23 cellular contexts compared by ENCODE assay signal in the genomic region with DNA sequence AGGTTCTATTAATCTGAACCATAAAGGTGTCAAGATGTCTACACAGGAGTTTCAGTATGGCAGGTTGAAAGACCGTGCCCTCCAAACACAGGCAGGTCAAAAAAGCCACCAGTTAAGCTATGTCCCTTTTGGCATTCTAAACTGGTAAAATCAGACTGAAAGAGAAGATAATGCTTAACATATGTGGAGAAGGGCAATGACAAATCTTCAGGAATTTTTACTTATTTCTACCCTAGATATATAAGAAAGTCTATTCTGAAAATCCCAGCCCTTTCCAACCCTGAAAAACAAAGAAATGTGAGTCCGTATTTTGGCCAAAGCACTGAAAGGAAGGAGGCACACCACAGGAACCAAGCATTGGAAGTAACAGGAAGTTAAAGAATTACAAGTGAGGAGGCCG. TPM values are rescaled to one million over a fixed set of nuclear protein-coding genes. Genes with fewer than 3 reads are reported as not detected.
DNase-seq lines count a peak whose midpoint lies in the region; TF ChIP-seq lines count a peak whose summit lies in the region.
"Had no signal": no experiment of that assay in that cellular context is flagged by ENCODE, and none has a peak within 500 bp of the region (broad histone marks: within the 10 kb centered on the region; RNA-seq: fewer than 3 reads in every experiment).

No MANE protein-coding gene starts in this region.

- H3K56ac ChIP-seq in mesendoderm (ENCODE audit: low read length), result no peak overlapping the region

- H3K79me1 ChIP-seq in mesendoderm (ENCODE audit: low read length), result peaks cover 11% of the 10 kb centered on the region

- intact Hi-C loops in CD4-positive, alpha-beta memory T cell (cut with micrococcal nuclease), result loop anchor here (1.0 kb wide), 1 partner anchor 89 kb away; no protein-coding TSS in a partner anchor

- peak overlapping the region in 4 of 8 donors; percentile 21 to 56 (median 41) for H3K4me3 Mint-ChIP-seq in CD4-positive, alpha-beta memory T cell
- no peak overlapping the region for H3K4me3 Mint-ChIP-seq in mesothelial cell of epicardium
- H3K4me3 Mint-ChIP-seq: stimulated activated memory B cell treated with anti-CD40 and anti-IgM and Interleukin-4, amounts not matched to agents 10 μg/mL and 1 μg/mL and 100 μg/mL, for 72 hours had no signal

- no peak overlapping the region for H3K18ac ChIP-seq in mesendoderm (ENCODE audit: low read length)

- TF ChIP-seq CTCF in mesothelial cell of epicardium (IDR thresholded peaks at IDR 0.05; ENCODE audit: unreplicated experiment) (no peak), MM.1S (IDR thresholded peaks at IDR 0.05; ENCODE audit: low read length) (no peak)

- no peaks in the 10 kb centered on the region for H3K9me2 ChIP-seq in MM.1S (replicated peaks; ENCODE audit: insufficient read depth, low read length)

- no peak overlapping the region for H3K23ac ChIP-seq in mesendoderm (ENCODE audit: low read length)

- H3K4me3 ChIP-seq in BLaER1 (no peak overlapping the region), adipocyte (ENCODE audit: low read length) (no peak overlapping the region), MM.1S (ENCODE audit: low read length) (no peak overlapping the region), mesendoderm (ENCODE audit: low read length) (no peak overlapping the region)
- no peak overlapping the region for H3K4me3 ChIP-seq in CD4-positive, alpha-beta memory T cell (ENCODE audit: low read length in 2 of 2)
- H3K4me3 ChIP-seq: left ventricle myocardium inferior, skin epidermis, thoracic aorta had no signal

- CTCF ChIA-PET in CD4-positive, alpha-beta memory T cell (lab: Charles Lee; ENCODE audit: partially characterized antibody), result interaction anchor here (0.6 kb wide), 1 partner anchor 12 kb away, joined by 3 read pairs; no protein-coding TSS in a partner anchor

- H3K4me2 ChIP-seq in BLaER1, result peak overlapping the region; percentile 5; the same call in 1 of the 2 replicates
- no peak overlapping the region for H3K4me2 ChIP-seq in MM.1S (ENCODE audit: low read depth, low read length)
- no peak overlapping the region for H3K4me2 ChIP-seq in mesendoderm (ENCODE audit: low read length)
- H3K4me2 ChIP-seq: KMS-11 had no signal

- no peak overlapping the region for H4K5ac ChIP-seq in mesendoderm (ENCODE audit: low read length)

- H2BK15ac ChIP-seq in mesendoderm (replicated peaks; ENCODE audit: low read depth), result no peak overlapping the region

- no peak overlapping the region for H2AFZ ChIP-seq in MM.1S (ENCODE audit: low read length)

- H3K9me3 ChIP-seq in BLaER1, result no peaks in the 10 kb centered on the region
- no peaks in the 10 kb centered on the region for H3K9me3 ChIP-seq in CD4-positive, alpha-beta memory T cell (ENCODE audit: control insufficient read depth in 1 of 2, low read length in 2 of 2)
- no peaks in the 10 kb centered on the region for H3K9me3 ChIP-seq in adipocyte (ENCODE audit: control insufficient read depth, low read length)
- no peaks in the 10 kb centered on the region for H3K9me3 ChIP-seq in MM.1S (replicated peaks; ENCODE audit: insufficient read depth, low read length)
- H3K9me3 ChIP-seq: left ventricle myocardium inferior, thoracic aorta had no signal

- peaks cover 47% of the 10 kb centered on the region for H3K36me3 ChIP-seq in BLaER1
- H3K36me3 ChIP-seq in CD4-positive, alpha-beta memory T cell (ENCODE audit: insufficient read depth, low read length), result no peaks in the 10 kb centered on the region
- H3K36me3 ChIP-seq in adipocyte (ENCODE audit: control insufficient read depth, insufficient read depth, low read length, severe bottlenecking), result peaks cover 35% of the 10 kb centered on the region
- peaks cover 6% of the 10 kb centered on the region for H3K36me3 ChIP-seq in MM.1S (replicated peaks; ENCODE audit: insufficient read depth, low read length)
- peaks cover 3% of the 10 kb centered on the region for H3K36me3 ChIP-seq in mesendoderm (ENCODE audit: control insufficient read depth, insufficient read depth, low read length)

- POLR2A ChIA-PET in CD4-positive, alpha-beta memory T cell (lab: Charles Lee; ENCODE audit: partially characterized antibody), result interaction anchor here (1.1 to 1.2 kb wide), 2 partner anchors 16 to 91 kb away, joined by 4 read pairs; a partner anchor contains a TSS

- peaks cover 99% of the 10 kb centered on the region for H4K20me1 ChIP-seq in BLaER1
- peaks cover 24% of the 10 kb centered on the region; the same call in 1 of the 2 replicates for H4K20me1 ChIP-seq in MM.1S (ENCODE audit: insufficient read depth, low read length)

- H3K27ac ChIP-seq in BLaER1 (no peak overlapping the region), MM.1S (ENCODE audit: low read length) (no peak overlapping the region), mesendoderm (ENCODE audit: low read depth, low read length) (no peak overlapping the region)
- H3K27ac ChIP-seq in CD4-positive, alpha-beta memory T cell (ENCODE audit: low read depth, low read length), result no peak overlapping the region
- H3K27ac ChIP-seq: KMS-11, left ventricle myocardium inferior, skin epidermis, thoracic aorta had no signal

- peaks cover 0 to 3% (median 0%) of the 10 kb centered on the region in 8 donors for H3K9me3 Mint-ChIP-seq in CD4-positive, alpha-beta memory T cell
- H3K9me3 Mint-ChIP-seq in mesothelial cell of epicardium, result no peaks in the 10 kb centered on the region
- H3K9me3 Mint-ChIP-seq: stimulated activated memory B cell treated with anti-CD40 and anti-IgM and Interleukin-4, amounts not matched to agents 10 μg/mL and 1 μg/mL and 100 μg/mL, for 72 hours had no signal

- no peak overlapping the region for H4K8ac ChIP-seq in mesendoderm (ENCODE audit: low read depth, low read length)

- H3K36me3 Mint-ChIP-seq in CD4-positive, alpha-beta memory T cell, result peaks cover 11 to 35% of the 10 kb centered on the region in 2 donors
- H3K36me3 Mint-ChIP-seq in mesothelial cell of epicardium, result peaks cover 18% of the 10 kb centered on the region

- H3K9ac ChIP-seq in BLaER1 (no peak overlapping the region), adipocyte (ENCODE audit: low read length) (no peak overlapping the region), MM.1S (ENCODE audit: low read length) (no peak overlapping the region), mesendoderm (ENCODE audit: low read length) (no peak overlapping the region)
- H3K9ac ChIP-seq: KMS-11 had no signal

- H3K27ac Mint-ChIP-seq in CD4-positive, alpha-beta memory T cell, result peak overlapping the region in 5 of 7 donors; percentile 13 to 53 (median 37)
- peak overlapping the region; percentile 44 for H3K27ac Mint-ChIP-seq in mesothelial cell of epicardium
- H3K27ac Mint-ChIP-seq: stimulated activated memory B cell treated with anti-CD40 and anti-IgM and Interleukin-4, amounts not matched to agents 10 μg/mL and 1 μg/mL and 100 μg/mL, for 72 hours had no signal

- no peak overlapping the region for H2AK5ac ChIP-seq in mesendoderm (ENCODE audit: low read length)

- H3K27me3 ChIP-seq in BLaER1 (no peaks in the 10 kb centered on the region), adipocyte (replicated peaks; ENCODE audit: control insufficient read depth, insufficient read depth, low read length) (no peaks in the 10 kb centered on the region), MM.1S (replicated peaks; ENCODE audit: insufficient read depth, low read length) (no peaks in the 10 kb centered on the region), mesendoderm (ENCODE audit: insufficient read depth, low read length, poor library complexity) (no peaks in the 10 kb centered on the region)
- H3K27me3 ChIP-seq in CD4-positive, alpha-beta memory T cell (ENCODE audit: insufficient read depth, low read length), result no peaks in the 10 kb centered on the region

- H3K4me1 ChIP-seq in BLaER1, result peaks cover 25% of the 10 kb centered on the region
- peaks cover 73% of the 10 kb centered on the region for H3K4me1 ChIP-seq in CD4-positive, alpha-beta memory T cell (ENCODE audit: insufficient read depth, low read length)
- H3K4me1 ChIP-seq in adipocyte (ENCODE audit: control insufficient read depth, insufficient read depth, low read length), result peaks cover 47% of the 10 kb centered on the region
- H3K4me1 ChIP-seq in MM.1S (ENCODE audit: low read length), result 0 out of 2 replicates have a peak, but pooled peaks cover 10% of the 10 kb centered on the region
- H3K4me1 ChIP-seq in mesendoderm (ENCODE audit: control insufficient read depth, low read depth, low read length), result no peaks in the 10 kb centered on the region

- H2BK5ac ChIP-seq in mesendoderm (ENCODE audit: low read length), result no peak overlapping the region

- H3K4ac ChIP-seq in mesendoderm (ENCODE audit: low read depth, low read length), result no peak overlapping the region

- no CpG with 5 or more reads among the region's 3 CpGs for WGBS in mesendoderm (ENCODE audit: extremely low coverage, insufficient coverage, low lambda C conversion rate)

- DNase-seq in CD4-positive, alpha-beta memory T cell, result no peak
- DNase-seq in adipocyte (ENCODE audit: low read depth) (peak; percentile 38), mesothelial cell of epicardium (ENCODE audit: low spot score in 2 of 2, unreplicated experiment in 2 of 2) (no peak), MM.1S (no peak), mesendoderm (no peak), UCSD-AML1 (lab: John Stamatoyannopoulos, UW; ENCODE audit: unreplicated experiment) (no peak), SHP77 treated with DMSO at 0.1 percent for 48 hours (lab: John Stamatoyannopoulos, UW) (no peak)
- DNase-seq: activated CD4-positive, alpha-beta T cell treated with anti-CD3 and anti-CD28 coated beads, Interleukin-2, amount 50 U/mL, for 1 hour; activated effector memory CD4-positive, alpha-beta T cell treated with Interleukin-2 at 50 U/mL for 16 hours; amygdala; COR-L47; DMS79 treated with DMSO at 0.1 percent for 48 hours; left ventricle myocardium inferior; NCI-H1930; NCI-H226; NCI-H82; stimulated activated CD4-positive, alpha-beta T cell treated with anti-CD3 and anti-CD28 coated beads, Interleukin-1b, Interleukin-23, amount 100 ng/mL, for 48 hours; SW 1271 had no signal

- H3K79me2 ChIP-seq in MM.1S (ENCODE audit: low read length) (peaks cover 99% of the 10 kb centered on the region), mesendoderm (ENCODE audit: control insufficient read depth, insufficient read depth, low read length) (peaks cover 32% of the 10 kb centered on the region)

- H3K4me1 Mint-ChIP-seq in CD4-positive, alpha-beta memory T cell, result peaks cover 44 to 86% (median 67%) of the 10 kb centered on the region in 4 donors
- peaks cover 5% of the 10 kb centered on the region for H3K4me1 Mint-ChIP-seq in mesothelial cell of epicardium

- H3F3A ChIP-seq in MM.1S (ENCODE audit: insufficient read depth, low read length), result peaks cover 9% of the 10 kb centered on the region

- no peaks in the 10 kb centered on the region for H3K27me3 Mint-ChIP-seq in CD4-positive, alpha-beta memory T cell
- no peaks in the 10 kb centered on the region for H3K27me3 Mint-ChIP-seq in mesothelial cell of epicardium (ENCODE audit: low read depth)
- H3K27me3 Mint-ChIP-seq: stimulated activated memory B cell treated with anti-CD40 and anti-IgM and Interleukin-4, amounts not matched to agents 10 μg/mL and 1 μg/mL and 100 μg/mL, for 72 hours had no signal

- no peak overlapping the region for H2BK120ac ChIP-seq in mesendoderm (ENCODE audit: low read depth, low read length)

RNA-seq across cellular contexts. Expression of a gene that starts 16.5 kb away (rescaled TPM):
- total RNA-seq in CD4-positive, alpha-beta memory T cell, result 100 to 1,000 TPM; 101 to 103 TPM
- polyA plus RNA-seq in CD4-positive, alpha-beta memory T cell, result 10 to 100 TPM in 1 of 2 donors, 1 to 10 TPM in 1; 7.6 to 13.4 TPM
- 103 to 109 TPM (median 108 TPM) in 3 replicates for total RNA-seq in mesothelial cell of epicardium
- 39.1 TPM for polyA plus RNA-seq in mesendoderm (2013, experiment 1 of 2)
- 38.6 TPM for polyA plus RNA-seq in mesendoderm (2013, experiment 2 of 2)

RNA-seq across cellular contexts. Expression of a gene that starts 53.6 kb away (rescaled TPM):
- 10 to 100 TPM; 29.6 to 31.6 TPM for total RNA-seq in CD4-positive, alpha-beta memory T cell
- polyA plus RNA-seq in CD4-positive, alpha-beta memory T cell, result 10 to 100 TPM; 10.0 to 10.5 TPM
- total RNA-seq in mesothelial cell of epicardium, result 31.6 to 32.5 TPM (median 31.9 TPM) in 3 replicates
- polyA plus RNA-seq in mesendoderm (2013, experiment 1 of 2), result 11.1 TPM
- polyA plus RNA-seq in mesendoderm (2013, experiment 2 of 2), result 10.8 TPM
